In the genomic region with DNA sequence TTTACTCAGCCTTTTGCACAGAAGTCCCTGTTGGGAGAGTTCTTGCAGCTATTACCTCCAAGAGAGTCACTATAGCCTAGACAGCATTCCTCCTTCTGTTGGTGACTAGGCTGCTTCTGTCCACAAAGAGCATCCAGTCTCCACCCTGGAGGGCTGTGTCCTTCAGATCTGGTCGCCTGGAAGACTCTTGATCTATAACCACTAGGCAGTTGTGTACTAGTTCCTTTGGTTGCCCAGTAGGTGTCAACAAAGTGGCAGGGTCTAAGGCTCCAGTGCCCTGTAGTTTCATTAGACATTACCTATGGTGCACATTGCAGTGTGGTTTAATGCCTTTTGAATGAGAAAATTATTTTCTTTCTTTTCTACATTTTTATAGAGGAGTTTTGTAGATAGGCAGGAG, we compare ENCODE assay signal across 12 cellular contexts. TPM values are rescaled to one million over a fixed set of nuclear protein-coding genes. Genes with fewer than 3 reads are reported as not detected.
DNase-seq lines count a peak whose midpoint lies in the region; ATAC-seq and TF ChIP-seq lines count a peak whose summit lies in the region.
"Had no signal": no experiment of that assay in that cellular context is flagged by ENCODE, and none has a peak within 500 bp of the region (broad histone marks: within the 10 kb centered on the region; RNA-seq: fewer than 3 reads in every experiment).

No MANE protein-coding gene starts in this region.

- no peak for TF ChIP-seq POLR2A in Peyer's patch (IDR thresholded peaks at IDR 0.05)

- no peaks in the 10 kb centered on the region for H3K4me1 ChIP-seq in Peyer's patch
- H3K4me1 ChIP-seq: prostate gland had no signal

- no peak overlapping the region for H3K4me3 ChIP-seq in Peyer's patch
- H3K4me3 ChIP-seq: prostate gland had no signal

- DNase-seq in left ventricle myocardium superior (no peak), cardiac septum (ENCODE audit: low spot score) (no peak), Peyer's patch (peak in 1 of 3 donors; percentile 54), glomerular visceral epithelial cell (ENCODE audit: extremely low spot score) (peak; percentile 24), anterior cingulate cortex (lab: John Stamatoyannopoulos, UW) (no peak), medulla oblongata (ENCODE audit: extremely low spot score) (no peak), GM10266 (ENCODE audit: extremely low spot score) (no peak), NCI-H2227 treated with DMSO at 0.1 percent for 48 hours (lab: John Stamatoyannopoulos, UW) (no peak)
- DNase-seq: activated T-cell treated with anti-CD3 and anti-CD28 coated beads, Interleukin-2, amount 50 U/mL, for 48 hours; NCI-H2081 had no signal

- no peaks in the 10 kb centered on the region for H3K27me3 ChIP-seq in Peyer's patch

- TF ChIP-seq CTCF in Peyer's patch (IDR thresholded peaks at IDR 0.05): peak in 4 of 6 experiments; percentile 20 to 81 (median 67)
- TF ChIP-seq CTCF in GM10266 (IDR thresholded peaks at IDR 0.05; ENCODE audit: control insufficient read depth, insufficient read depth, low read depth, missing control alignments): no peak

- no peaks in the 10 kb centered on the region for H3K9me3 ChIP-seq in Peyer's patch
- H3K9me3 ChIP-seq: prostate gland had no signal

- peak; percentile 14 for ATAC-seq in left ventricle myocardium superior

- intact Hi-C loops in left ventricle myocardium superior (cut with micrococcal nuclease) (no loop called here), cardiac septum (cut with DNase I) (loop anchor here (5.0 kb wide), 2 partner anchors 77 to 272 kb away; a partner anchor contains a TSS)

- H3K36me3 ChIP-seq in Peyer's patch: no peaks in the 10 kb centered on the region
- H3K36me3 ChIP-seq: prostate gland had no signal

- H3K27ac ChIP-seq in Peyer's patch: no peak overlapping the region
- H3K27ac ChIP-seq: prostate gland had no signal

RNA-seq across cellular contexts. Expression of a gene that starts 11.3 kb away (rescaled TPM):
- total RNA-seq in left ventricle myocardium superior (14.2 TPM), cardiac septum (8.5 TPM), Peyer's patch (10 to 100 TPM; 22.7 to 95.4 (median 45.2) TPM)
- total RNA-seq: T-helper 2 cell treated with Interferon-gamma antibody and Interleukin-4, amounts not matched to agents 100 ng/mL and 5 ng/mL, for 36 hours had no signal

RNA-seq across cellular contexts. Expression of a gene that starts 51.7 kb away (rescaled TPM):
- total RNA-seq in left ventricle myocardium superior (20.2 TPM), cardiac septum (14.2 TPM), Peyer's patch (10 to 100 TPM; 10.0 to 29.7 (median 13.8) TPM)
